ENCODE assay signal across 33 cellular contexts in genomic region chr4:52001616-52002015, GRCh38. TPM values are rescaled to one million over a fixed set of nuclear protein-coding genes. Genes with fewer than 3 reads are reported as not detected.
A peak's percentile ranks its signal among the peaks of the same experiment; 100 is the strongest.
DNase-seq lines count a peak whose midpoint lies in the region; ATAC-seq and TF ChIP-seq lines count a peak whose summit lies in the region.
"Had no signal": no experiment of that assay in that cellular context is flagged by ENCODE, and none has a peak within 500 bp of the region (broad histone marks: within the 10 kb centered on the region; RNA-seq: fewer than 3 reads in every experiment).

No MANE protein-coding gene starts in this region.

- H3K27ac ChIP-seq in right cardiac atrium (ENCODE audit: low read length) = no peak overlapping the region
- H3K27ac ChIP-seq in heart left ventricle = no peak overlapping the region
- H3K27ac ChIP-seq in foreskin keratinocyte = no peak overlapping the region
- H3K27ac ChIP-seq: adrenal gland, coronary artery, ovary, upper lobe of right lung had no signal

- TF ChIP-seq POLR2A in heart left ventricle (IDR thresholded peaks at IDR 0.05) = no peak

- H3K4me3 ChIP-seq in right cardiac atrium (ENCODE audit: low read length) = no peak overlapping the region
- no peak overlapping the region for H3K4me3 ChIP-seq in heart left ventricle
- H3K4me3 ChIP-seq: adrenal gland, coronary artery, K562, ovary, smooth muscle cell, upper lobe of right lung had no signal

- WGBS in right cardiac atrium = 73% methylated on average over 2 of the region's 2 CpGs
- WGBS in heart left ventricle, 4 donors = 79 to 91% (median 83%) methylated on average over 2 of the region's 2 CpGs

- H3K9me3 ChIP-seq in right cardiac atrium (ENCODE audit: control insufficient read depth, low read length) = no peaks in the 10 kb centered on the region
- H3K9me3 ChIP-seq in heart left ventricle = no peaks in the 10 kb centered on the region
- H3K9me3 ChIP-seq: adrenal gland, ovary, upper lobe of right lung had no signal

- no peaks in the 10 kb centered on the region for H3K27me3 ChIP-seq in right cardiac atrium (ENCODE audit: control insufficient read depth, insufficient read depth)
- H3K27me3 ChIP-seq in heart left ventricle = no peaks in the 10 kb centered on the region
- no peaks in the 10 kb centered on the region for H3K27me3 ChIP-seq in foreskin keratinocyte
- H3K27me3 ChIP-seq: adrenal gland, ovary, upper lobe of right lung had no signal

- H3K4me1 ChIP-seq in right cardiac atrium (ENCODE audit: control insufficient read depth, insufficient read depth, low read length) (peaks cover 2% of the 10 kb centered on the region), heart left ventricle (no peaks in the 10 kb centered on the region), foreskin keratinocyte (no peaks in the 10 kb centered on the region)
- H3K4me1 ChIP-seq: adrenal gland, upper lobe of right lung had no signal

- TF ChIP-seq CTCF in heart left ventricle (IDR thresholded peaks at IDR 0.05) = no peak
- no peak for TF ChIP-seq CTCF in foreskin keratinocyte (conservative IDR thresholded peaks at IDR 0.05)

- DNase-seq in right cardiac atrium (peak in 2 of 3 donors; percentile 56 to 58), heart left ventricle (no peak), astrocyte of the hippocampus (ENCODE audit: low read depth, low spot score) (peak; percentile 46), foreskin keratinocyte (peak; percentile 33 to 57), KBM-7 (no peak), NCI-H526 treated with DMSO at 0.1 percent for 48 hours (lab: John Stamatoyannopoulos, UW) (no peak), cerebellum (ENCODE audit: low spot score) (no peak), NCI-H2081 treated with DMSO at 0.1 percent for 48 hours (lab: John Stamatoyannopoulos, UW) (no peak)
- DNase-seq: 8988T; activated CD4-positive, alpha-beta memory T cell treated with anti-CD3 and anti-CD28 coated beads for 36 hours; activated CD4-positive, CD25-positive, alpha-beta regulatory T cell treated with anti-CD3 and anti-CD28 coated beads, Interleukin-2, amount 50 U/mL, for 72 hours; activated CD8-positive, alpha-beta memory T cell treated with anti-CD3 and anti-CD28 coated beads, Interleukin-2, amount 50 U/mL, for 4 hours; activated naive CD4-positive, alpha-beta T cell treated with Interleukin-2 at 50 U/mL for 16 hours; adrenal gland; C1 segment of cervical spinal cord; COR-L47; effector CD8-positive, alpha-beta T cell; erythroblast; GF-D8; hippocampal formation; NCI-H2029 treated with DMSO at 0.1 percent for 48 hours; NCI-H526; NK-92 treated with Interleukin-12 subunit alpha and Interleukin-12 subunit beta, amount 100 ng/mL, for 24 hours; ovary; retina; Right ventricle myocardium superior; stimulated activated naive CD4-positive, alpha-beta T cell treated with Interleukin-2 at 50 U/mL for 16 hours; upper lobe of right lung had no signal

- intact Hi-C loops in right cardiac atrium (cut with DNase I) = no loop called here
- intact Hi-C loops in heart left ventricle (cut with DNase I) = no loop called here

- H3K36me3 ChIP-seq in heart left ventricle = no peaks in the 10 kb centered on the region
- H3K36me3 ChIP-seq: adrenal gland, ovary, upper lobe of right lung had no signal

- ATAC-seq in right cardiac atrium (no peak), heart left ventricle (no peak), foreskin keratinocyte (peak; percentile 69)
- ATAC-seq: HCT116, K562, SK-N-SH treated with all-trans-retinoic acid at 6 μM for 48 hours, upper lobe of right lung had no signal

- in situ Hi-C loops in KBM-7 (cut with MboI; ENCODE audit: low pct_unique_long_range_greater_than_20kb, low sequenced_read_pairs) = no loop called here

RNA-seq across cellular contexts. Expression of gene LRRC66, which starts 18.5 kb away (rescaled TPM):
- total RNA-seq in right cardiac atrium = under 1 TPM; 0.29 to 0.74 (median 0.49) TPM
- 0.23 TPM for polyA plus RNA-seq in right cardiac atrium
- total RNA-seq in heart left ventricle = under 1 TPM; 0.12 to 0.56 (median 0.27) TPM
- polyA plus RNA-seq in heart left ventricle = under 1 TPM; 0.11 to 0.19 TPM
- 0.10 and 0.14 TPM in 2 replicates for total RNA-seq in foreskin keratinocyte
- polyA plus RNA-seq in foreskin keratinocyte = 0.02 and 0.08 TPM in 2 replicates
- 1.8 TPM for total RNA-seq in cerebellum
- total RNA-seq: K562 had no signal
- polyA plus RNA-seq: K562 had no signal

RNA-seq across cellular contexts. Expression of gene SGCB, which starts 36.5 kb away (rescaled TPM):
- total RNA-seq in right cardiac atrium = 100 to 1,000 TPM in 2 of 4 donors, 10 to 100 TPM in 2; 90.9 to 107 (median 98.4) TPM
- 34.6 TPM for polyA plus RNA-seq in right cardiac atrium
- total RNA-seq in heart left ventricle = 100 to 1,000 TPM in 1 of 9 donors, 10 to 100 TPM in 8; 50.3 to 111 (median 73.8) TPM
- 10 to 100 TPM; 17.4 to 28.3 TPM for polyA plus RNA-seq in heart left ventricle
- total RNA-seq in foreskin keratinocyte = 22.1 and 24.6 TPM in 2 replicates
- 13.2 and 14.6 TPM in 2 replicates for polyA plus RNA-seq in foreskin keratinocyte
- 59.4 TPM for total RNA-seq in cerebellum

RNA-seq across cellular contexts. Expression of gene SPATA18, which starts 49.5 kb away (rescaled TPM):
- total RNA-seq in right cardiac atrium (1 to 10 TPM; 2.1 to 3.1 (median 2.6) TPM), heart left ventricle (1 to 10 TPM in 8 of 9 donors, under 1 TPM in 1; 0.74 to 5.7 (median 2.0) TPM), foreskin keratinocyte (6.8 and 7.9 TPM in 2 replicates), cerebellum (2.1 TPM)
- polyA plus RNA-seq in right cardiac atrium (0.52 TPM), heart left ventricle (under 1 TPM; 0.23 to 0.43 TPM), foreskin keratinocyte (2.0 TPM in 2 replicates)
- total RNA-seq: activated CD4-positive, alpha-beta memory T cell treated with anti-CD3 and anti-CD28 coated beads for 36 hours had no signal
- polyA plus RNA-seq: K562 had no signal

Comparison
In these comparisons a context has a peak if more than half of its experiments do, and no peak if none do; other contexts are left out.
1. DNase-seq: peak in right cardiac atrium (2 of 3), astrocyte of the hippocampus (single experiment) and foreskin keratinocyte (2 of 2); none in heart left ventricle (0 of 5), KBM-7 (single experiment), NCI-H526 treated with DMSO at 0.1 percent for 48 hours (single experiment), cerebellum (single experiment) and NCI-H2081 treated with DMSO at 0.1 percent for 48 hours (single experiment).